In the genomic region with DNA sequence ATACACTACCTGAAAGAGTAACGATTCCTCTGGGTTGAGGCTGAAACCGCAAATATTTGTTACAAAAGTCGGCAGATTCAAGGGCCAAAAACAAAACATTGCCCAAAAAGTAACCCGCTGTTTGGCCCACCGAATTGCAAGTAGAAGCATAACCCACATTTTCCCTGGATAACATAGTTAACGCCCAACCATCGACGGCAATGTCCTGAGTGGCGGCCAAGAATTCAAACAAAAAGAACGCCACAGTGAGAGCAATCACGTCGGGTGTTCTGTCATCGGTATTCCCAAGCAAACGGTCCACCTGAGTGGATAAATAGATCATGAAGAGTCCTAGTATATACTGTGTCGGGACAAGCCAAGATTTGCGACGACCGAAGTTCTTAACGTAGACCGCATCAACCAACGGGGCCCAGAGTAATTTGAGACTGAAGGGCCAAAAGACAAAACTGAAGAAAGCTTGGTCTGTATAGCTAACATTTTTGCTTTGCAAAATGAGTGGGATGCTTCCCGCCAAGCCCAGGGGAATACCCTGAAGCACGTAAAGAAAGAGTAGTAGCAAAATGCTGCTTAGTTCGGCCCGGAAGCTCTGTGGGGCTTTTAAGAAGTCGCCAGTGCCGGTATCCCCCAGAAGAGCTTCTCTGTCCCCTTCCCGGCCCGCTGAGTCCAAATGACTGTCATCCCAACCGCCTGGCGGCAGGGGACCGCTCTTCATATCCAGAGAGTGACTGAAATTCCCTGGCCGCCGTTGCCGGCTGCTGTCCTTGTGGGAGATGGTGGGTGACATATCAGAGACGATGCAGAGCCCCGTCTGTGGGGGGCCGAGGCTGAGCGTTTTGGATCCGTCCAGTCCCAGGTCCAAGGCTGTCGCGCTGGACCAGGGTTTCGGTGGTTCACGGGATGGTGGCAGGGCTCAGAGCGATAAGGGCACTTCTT, we compare ENCODE assay signal across 1 cellular context.
TF ChIP-seq lines count a peak whose summit lies in the region.

No MANE protein-coding gene starts in this region.

TF ChIP-seq in SK-N-SH, 30 proteins besides CTCF, POLR2A, EP300 and RAD21 (continued from another document):
- TF ChIP-seq, protein P1, sequence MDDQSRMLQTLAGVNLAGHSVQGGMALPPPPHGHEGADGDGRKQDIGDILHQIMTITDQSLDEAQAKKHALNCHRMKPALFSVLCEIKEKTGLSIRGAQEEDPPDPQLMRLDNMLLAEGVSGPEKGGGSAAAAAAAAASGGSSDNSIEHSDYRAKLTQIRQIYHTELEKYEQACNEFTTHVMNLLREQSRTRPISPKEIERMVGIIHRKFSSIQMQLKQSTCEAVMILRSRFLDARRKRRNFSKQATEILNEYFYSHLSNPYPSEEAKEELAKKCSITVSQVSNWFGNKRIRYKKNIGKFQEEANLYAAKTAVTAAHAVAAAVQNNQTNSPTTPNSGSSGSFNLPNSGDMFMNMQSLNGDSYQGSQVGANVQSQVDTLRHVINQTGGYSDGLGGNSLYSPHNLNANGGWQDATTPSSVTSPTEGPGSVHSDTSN (IDR thresholded peaks at IDR 0.05): no peak
